ENCODE assay signal across 16 cellular contexts in genomic region chr16:12315330-12316138, GRCh38.
DNase-seq lines count a peak whose midpoint lies in the region; ATAC-seq and TF ChIP-seq lines count a peak whose summit lies in the region.
"Had no signal": no experiment of that assay in that cellular context is flagged by ENCODE, and none has a peak within 500 bp of the region (broad histone marks: within the 10 kb centered on the region; RNA-seq: fewer than 3 reads in every experiment).

No MANE protein-coding gene starts in this region.

- H3K4me1 ChIP-seq in HUES48 (ENCODE audit: control insufficient read depth, insufficient read depth, low read length), result peaks cover 55% of the 10 kb centered on the region
- peaks cover 14% of the 10 kb centered on the region for H3K4me1 ChIP-seq in mucosa of descending colon (ENCODE audit: low read depth)
- peaks cover 0 to 14% (median 7%) of the 10 kb centered on the region in 9 donors for H3K4me1 ChIP-seq in heart right ventricle
- H3K4me1 ChIP-seq: left lung had no signal

- H3K27me3 ChIP-seq in HUES48 (ENCODE audit: control insufficient read depth, insufficient read depth, low read length) (no peaks in the 10 kb centered on the region), heart right ventricle (no peaks in the 10 kb centered on the region)
- H3K27me3 ChIP-seq: dorsolateral prefrontal cortex, left lung had no signal

- no peak overlapping the region for H3K9ac ChIP-seq in HUES48 (ENCODE audit: low read depth, low read length)

- H3K9me3 ChIP-seq in HUES48 (ENCODE audit: control insufficient read depth, insufficient read depth, low read length) (no peaks in the 10 kb centered on the region), T-helper 17 cell (ENCODE audit: control insufficient read depth, low read length, poor library complexity, severe bottlenecking) (no peaks in the 10 kb centered on the region), mucosa of descending colon (no peaks in the 10 kb centered on the region), heart right ventricle (no peaks in the 10 kb centered on the region)
- H3K9me3 ChIP-seq: left lung had no signal

- intact Hi-C loops in Calu3 (cut with micrococcal nuclease; ENCODE audit: unreplicated experiment), result no loop called here
- intact Hi-C loops in mucosa of descending colon (cut with DNase I, micrococcal nuclease), result no loop called here
- intact Hi-C loops in heart right ventricle (cut with DNase I), result no loop called here

- BruUV-seq in Calu3 (replicated peaks; lab: Mats Ljungman, UMichigan), result no TSS peak

- H3K4me3 ChIP-seq in HUES48 (ENCODE audit: low read depth, low read length), result no peak overlapping the region
- H3K4me3 ChIP-seq in mucosa of descending colon, result no peak overlapping the region
- H3K4me3 ChIP-seq in heart right ventricle, result no peak overlapping the region
- H3K4me3 ChIP-seq: dorsolateral prefrontal cortex, left lung had no signal

- no peak for ATAC-seq in T-helper 17 cell
- peak; percentile 85 for ATAC-seq in mucosa of descending colon
- ATAC-seq in heart right ventricle, result no peak
- ATAC-seq in GM21390 (IDR thresholded peaks at IDR 0.05; ENCODE audit: unreplicated experiment), result no peak
- no peak for ATAC-seq in HG02623 (IDR thresholded peaks at IDR 0.05; ENCODE audit: unreplicated experiment)
- ATAC-seq: left lung; naive thymus-derived CD8-positive, alpha-beta T cell had no signal

- H3K36me3 ChIP-seq in HUES48 (ENCODE audit: control insufficient read depth, insufficient read depth, low read length) (no peaks in the 10 kb centered on the region), mucosa of descending colon (ENCODE audit: low read depth) (no peaks in the 10 kb centered on the region), heart right ventricle (no peaks in the 10 kb centered on the region)
- H3K36me3 ChIP-seq: left lung had no signal

- DNase-seq in Calu3 (peak; percentile 47), T-helper 17 cell (no peak), mucosa of descending colon (peak in 1 of 3 donors; percentile 75), heart right ventricle (no peak)
- DNase-seq: activated CD4-positive, alpha-beta T cell treated with anti-CD3 and anti-CD28 coated beads, Interleukin-2, amount 50 U/mL, for 4 hours; CD4-positive, alpha-beta T cell; dorsolateral prefrontal cortex; left lung; naive thymus-derived CD8-positive, alpha-beta T cell; NCI-H1105; NCI-H510A treated with DMSO at 0.1 percent for 48 hours; Right ventricle myocardium superior had no signal

- no peaks in the 10 kb centered on the region for H3K9me3 Mint-ChIP-seq in Calu3 (ENCODE audit: low read depth, unreplicated experiment)
- H3K9me3 Mint-ChIP-seq: CD4-positive, alpha-beta T cell; type B pancreatic cell had no signal

- H3K36me3 Mint-ChIP-seq in Calu3 (ENCODE audit: insufficient read depth, unreplicated experiment) (no peaks in the 10 kb centered on the region), T-helper 17 cell (ENCODE audit: low read depth) (peaks cover 3% of the 10 kb centered on the region)
- H3K36me3 Mint-ChIP-seq: type B pancreatic cell had no signal

- H3K4me3 Mint-ChIP-seq in Calu3 (ENCODE audit: low read depth, unreplicated experiment) (no peak overlapping the region), T-helper 17 cell (no peak overlapping the region)
- H3K4me3 Mint-ChIP-seq: CD4-positive, alpha-beta T cell; naive thymus-derived CD8-positive, alpha-beta T cell; type B pancreatic cell had no signal

- H3K27ac Mint-ChIP-seq in Calu3 (ENCODE audit: unreplicated experiment) (no peak overlapping the region), T-helper 17 cell (peak overlapping the region; percentile 32)
- H3K27ac Mint-ChIP-seq: CD4-positive, alpha-beta T cell; type B pancreatic cell had no signal

- CTCF ChIA-PET in Calu3 (lab: Charles Lee), result no interaction called here

- H3K27ac ChIP-seq in HUES48 (ENCODE audit: low read depth, low read length), result peak overlapping the region; percentile 9
- H3K27ac ChIP-seq in heart right ventricle, result no peak overlapping the region
- H3K27ac ChIP-seq: dorsolateral prefrontal cortex, left lung had no signal

- WGBS in heart right ventricle, 2 donors, result 78 to 82% methylated on average over 8 of the region's 8 CpGs

- no peaks in the 10 kb centered on the region for H3K27me3 Mint-ChIP-seq in Calu3 (ENCODE audit: unreplicated experiment)
- no peaks in the 10 kb centered on the region for H3K27me3 Mint-ChIP-seq in T-helper 17 cell
- H3K27me3 Mint-ChIP-seq: CD4-positive, alpha-beta T cell; naive thymus-derived CD8-positive, alpha-beta T cell; type B pancreatic cell had no signal

- TF ChIP-seq CTCF in Calu3 (IDR thresholded peaks at IDR 0.05; ENCODE audit: unreplicated experiment) (no peak), mucosa of descending colon (IDR thresholded peaks at IDR 0.05) (no peak), heart right ventricle (IDR thresholded peaks at IDR 0.05) (no peak)

- H3K4me1 Mint-ChIP-seq in Calu3 (ENCODE audit: low read depth, unreplicated experiment), result peaks cover 28% of the 10 kb centered on the region
- peaks cover 15% of the 10 kb centered on the region for H3K4me1 Mint-ChIP-seq in T-helper 17 cell
